In the genomic region with DNA sequence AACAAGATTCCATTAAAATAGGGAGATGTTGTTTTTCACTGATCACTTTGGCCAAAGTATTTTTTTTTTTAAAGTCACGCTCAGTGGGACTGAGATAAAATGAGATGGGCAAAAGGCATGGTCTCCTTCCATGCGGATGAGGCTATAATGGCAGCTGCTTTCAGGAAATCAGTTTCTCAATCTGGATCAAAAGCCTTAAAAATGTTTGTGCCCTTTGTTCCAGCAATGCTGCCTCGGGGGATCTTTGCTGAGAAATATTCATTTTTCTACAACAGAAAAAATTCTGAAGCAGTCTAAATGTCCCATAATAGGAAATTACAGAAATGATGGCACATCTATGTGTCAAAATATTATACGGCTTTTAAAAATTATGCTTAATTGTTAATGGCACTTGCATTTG, we compare ENCODE assay signal across 22 cellular contexts.
"Had no signal": no experiment of that assay in that cellular context is flagged by ENCODE, and none has a peak within 500 bp of the region (broad histone marks: within the 10 kb centered on the region; RNA-seq: fewer than 3 reads in every experiment).

No MANE protein-coding gene starts in this region.

- H3K36me3 ChIP-seq: cardiac muscle cell, gastrocnemius medialis, heart left ventricle, right lobe of liver, stomach, transverse colon had no signal

- DNase-seq: activated CD4-positive, alpha-beta memory T cell treated with anti-CD3 and anti-CD28 coated beads, Interleukin-2, amount 10 ng/mL, durations not matched to agents 7 days and 5 days; activated CD4-positive, alpha-beta T cell treated with anti-CD3 and anti-CD28 coated beads, Interleukin-2, amount 10 ng/mL, durations not matched to agents 24 days and 14 days; activated effector memory CD4-positive, alpha-beta T cell treated with Interleukin-2 at 50 U/mL for 16 hours; activated naive CD4-positive, alpha-beta T cell treated with anti-CD3 and anti-CD28 coated beads for 36 hours; activated naive CD8-positive, alpha-beta T cell treated with anti-CD3 and anti-CD28 coated beads, Interleukin-2, amount 10 ng/mL, durations not matched to agents 7 days and 5 days; activated T-cell treated with anti-CD3 and anti-CD28 coated beads, Interleukin-2, amount 50 U/mL, for 72 hours; amygdala; effector CD4-positive, alpha-beta T cell; erythroblast; gastrocnemius medialis; heart left ventricle; mucosa of descending colon; nephron progenitor cell; right lobe of liver; stimulated activated CD4-positive, alpha-beta T cell treated with anti-CD3 and anti-CD28 coated beads, Interleukin-15, amount 100 ng/mL, for 24 hours; stomach; transverse colon had no signal

- H3K9me3 ChIP-seq: gastrocnemius medialis, heart left ventricle, mucosa of descending colon, right lobe of liver, stomach, transverse colon had no signal

- ATAC-seq: activated CD4-positive, CD25-positive, alpha-beta regulatory T cell treated with anti-CD3 and anti-CD28 coated beads, Interleukin-2, amount 50 U/mL, for 24 hours; activated T-cell treated with anti-CD3 and anti-CD28 coated beads, Interleukin-2, amount 50 U/mL, for 72 hours; gastrocnemius medialis; heart left ventricle; mucosa of descending colon; right lobe of liver; stimulated activated memory B cell treated with anti-CD40 and anti-IgM and Interleukin-4, amounts not matched to agents 10 μg/mL and 1 μg/mL and 100 μg/mL, for 72 hours had no signal

- H3K27me3 ChIP-seq: cardiac muscle cell, gastrocnemius medialis, heart left ventricle, right lobe of liver, stomach, transverse colon had no signal

- H3K4me2 ChIP-seq: smooth muscle cell had no signal

- H3K27ac ChIP-seq: cardiac muscle cell, gastrocnemius medialis, heart left ventricle, right lobe of liver, stomach, transverse colon, VCaP had no signal

- H3K4me3 ChIP-seq: cardiac muscle cell, gastrocnemius medialis, heart left ventricle, mucosa of descending colon, right lobe of liver, smooth muscle cell, stomach, transverse colon had no signal
